Comparison of ENCODE assay signal across 9 cellular contexts in the genomic region with DNA sequence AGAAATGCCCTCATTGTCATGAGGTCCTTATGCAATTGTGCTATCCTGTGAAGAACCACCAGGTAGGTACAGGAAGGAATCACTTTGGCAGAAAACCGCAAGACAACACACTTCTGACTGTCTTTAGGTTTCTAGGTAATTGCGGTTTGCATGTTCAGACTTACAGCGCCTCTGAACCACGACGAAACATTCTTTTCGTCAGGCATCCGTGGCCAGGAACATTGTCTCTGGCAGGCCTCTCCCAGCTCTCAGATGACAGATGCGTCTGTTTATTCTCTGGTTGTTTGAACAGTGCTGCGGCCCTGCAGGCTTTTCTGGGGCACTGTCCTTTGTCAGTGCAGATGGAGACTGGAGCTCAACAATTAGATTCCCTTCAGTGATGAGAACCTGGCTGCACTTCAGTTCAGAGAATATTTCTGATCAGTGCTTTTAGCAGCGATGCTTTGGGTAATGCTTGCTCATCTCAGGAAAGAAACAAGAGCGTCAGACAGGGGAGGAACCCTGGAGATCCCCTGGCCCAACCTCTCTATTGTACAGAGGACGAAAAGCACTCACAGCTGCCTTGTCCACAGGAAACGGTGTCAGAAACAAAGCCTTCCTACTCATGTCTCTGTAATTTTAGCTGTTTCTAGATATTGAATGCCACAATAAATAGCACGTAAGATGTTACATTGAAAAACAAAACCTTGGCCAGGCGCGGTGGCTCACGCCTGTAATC.
DNase-seq lines count a peak whose midpoint lies in the region.
"Had no signal": no experiment of that assay in that cellular context is flagged by ENCODE, and none has a peak within 500 bp of the region (broad histone marks: within the 10 kb centered on the region; RNA-seq: fewer than 3 reads in every experiment).

No MANE protein-coding gene starts in this region.

- no peaks in the 10 kb centered on the region for H3K27me3 ChIP-seq in muscle layer of duodenum (ENCODE audit: low read depth, low read length)

- H3K27ac ChIP-seq in muscle layer of duodenum (ENCODE audit: low read length) = peak overlapping the region; percentile 36

- H3K4me3 ChIP-seq in muscle layer of duodenum (ENCODE audit: low read depth in 1 of 2, low read length in 2 of 2) = no peak overlapping the region

- H3K9me3 Mint-ChIP-seq in activated naive CD8-positive, alpha-beta T cell treated with anti-CD3 and anti-CD28 coated beads for 36 hours = no peaks in the 10 kb centered on the region

- H3K4me1 ChIP-seq in muscle layer of duodenum (ENCODE audit: control insufficient read depth in 1 of 2, insufficient read depth in 2 of 2, low read length in 2 of 2) = peaks cover 0 to 15% of the 10 kb centered on the region in 2 donors

- H3K36me3 ChIP-seq in muscle layer of duodenum (ENCODE audit: control insufficient read depth in 1 of 2, insufficient read depth in 2 of 2, low read length in 2 of 2) = no peaks in the 10 kb centered on the region

- H3K4me3 Mint-ChIP-seq in activated naive CD8-positive, alpha-beta T cell treated with anti-CD3 and anti-CD28 coated beads for 36 hours = no peak overlapping the region

- H3K36me3 Mint-ChIP-seq in activated naive CD8-positive, alpha-beta T cell treated with anti-CD3 and anti-CD28 coated beads for 36 hours = no peaks in the 10 kb centered on the region

- H3K4me1 Mint-ChIP-seq in activated naive CD8-positive, alpha-beta T cell treated with anti-CD3 and anti-CD28 coated beads for 36 hours = no peaks in the 10 kb centered on the region

- peaks cover 16% of the 10 kb centered on the region for H3K27me3 Mint-ChIP-seq in activated naive CD8-positive, alpha-beta T cell treated with anti-CD3 and anti-CD28 coated beads for 36 hours

- H3K9me3 ChIP-seq in muscle layer of duodenum (ENCODE audit: control insufficient read depth in 1 of 2, low read length in 2 of 2) = no peaks in the 10 kb centered on the region

- in situ Hi-C loops in T47D (cut with HindIII; ENCODE audit: low pct_unique_long_range_greater_than_20kb, low sequenced_read_pairs) = no loop called here

- peak; percentile 88 for DNase-seq in ELF-1 (ENCODE audit: low read depth, low spot score)
- peak; percentile 100 for DNase-seq in NCI-H2029 treated with DMSO at 0.1 percent for 48 hours (lab: John Stamatoyannopoulos, UW)
- DNase-seq in T47D (ENCODE audit: low read depth in 1 of 2, low spot score in 1 of 2) = peak; percentile 28 to 83
- no peak for DNase-seq in cerebellar nuclear complex (lab: John Stamatoyannopoulos, UW)
- no peak for DNase-seq in stimulated activated CD4-positive, alpha-beta T cell treated with anti-CD3 and anti-CD28 coated beads, Interleukin-4, amount 100 ng/mL, for 24 hours
- DNase-seq in activated CD4-positive, alpha-beta T cell treated with anti-CD3 and anti-CD28 coated beads for 4 hours = no peak
- DNase-seq in activated naive CD8-positive, alpha-beta T cell treated with anti-CD3 and anti-CD28 coated beads for 36 hours = no peak
- DNase-seq: Karpas-422 had no signal

- no peak overlapping the region for H3K27ac Mint-ChIP-seq in activated naive CD8-positive, alpha-beta T cell treated with anti-CD3 and anti-CD28 coated beads for 36 hours

Comparison
In these comparisons a context has a peak if more than half of its experiments do, and no peak if none do; other contexts are left out.
1. DNase-seq: peak in ELF-1 (single experiment), NCI-H2029 treated with DMSO at 0.1 percent for 48 hours (single experiment) and T47D (2 of 2); none in cerebellar nuclear complex (0 of 2), stimulated activated CD4-positive, alpha-beta T cell treated with anti-CD3 and anti-CD28 coated beads, Interleukin-4, amount 100 ng/mL, for 24 hours (single experiment), activated CD4-positive, alpha-beta T cell treated with anti-CD3 and anti-CD28 coated beads for 4 hours (0 of 2) and activated naive CD8-positive, alpha-beta T cell treated with anti-CD3 and anti-CD28 coated beads for 36 hours (single experiment).